15 cellular contexts compared by ENCODE assay signal in the genomic region with DNA sequence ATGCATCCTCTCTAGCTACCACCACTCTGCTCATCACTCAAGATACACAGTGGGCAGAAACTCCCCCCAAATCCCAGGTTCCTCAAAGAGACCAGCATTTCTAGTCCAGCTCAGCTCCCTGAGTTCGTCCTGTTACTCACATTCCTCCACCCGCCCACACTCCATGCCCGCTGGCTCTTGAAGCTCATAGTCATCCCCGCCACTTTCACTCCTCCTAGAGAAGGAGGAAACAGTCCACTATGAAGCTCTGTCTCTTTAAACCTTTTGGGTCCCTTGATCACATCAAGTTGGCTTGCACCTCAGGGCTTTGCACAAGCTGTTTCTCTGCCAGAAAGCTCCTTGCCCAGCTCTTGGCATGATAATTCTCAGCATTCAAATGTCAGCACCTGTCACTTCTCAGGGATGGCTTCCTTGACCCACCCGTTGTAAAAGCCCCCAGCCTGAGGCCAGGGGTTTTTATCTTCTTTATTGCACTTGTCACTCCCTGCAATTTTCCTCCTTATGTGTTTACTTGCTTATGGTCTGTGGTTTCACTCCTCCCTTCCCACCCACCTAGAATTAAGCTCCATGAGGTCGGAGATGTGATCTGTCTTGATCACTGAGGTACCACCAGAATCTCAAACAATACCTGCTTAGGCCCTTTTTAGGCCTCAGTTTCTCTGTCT.
DNase-seq lines count a peak whose midpoint lies in the region; ATAC-seq and TF ChIP-seq lines count a peak whose summit lies in the region.
"Had no signal": no experiment of that assay in that cellular context is flagged by ENCODE, and none has a peak within 500 bp of the region (broad histone marks: within the 10 kb centered on the region; RNA-seq: fewer than 3 reads in every experiment).

No MANE protein-coding gene starts in this region.

- H3K9me3 ChIP-seq in HCT116 (ENCODE audit: control insufficient read depth in 1 of 2, insufficient read depth in 1 of 2, low read depth in 1 of 2, low read length in 2 of 2), result peaks cover 4 to 8% of the 10 kb centered on the region in 2 experiments; a peak in 2 of 4 replicates
- H3K9me3 ChIP-seq in skeletal muscle satellite cell (replicated peaks; ENCODE audit: low read length), result no peaks in the 10 kb centered on the region
- peaks cover 0 to 6% (median 0%) of the 10 kb centered on the region in 4 donors for H3K9me3 ChIP-seq in Peyer's patch
- H3K9me3 ChIP-seq: colonic mucosa had no signal

- peak; percentile 40; the same call in 1 of the 2 replicates for ATAC-seq in HCT116
- ATAC-seq in HG02884 (IDR thresholded peaks at IDR 0.05; ENCODE audit: unreplicated experiment), result no peak
- no peak for ATAC-seq in GM21447 (IDR thresholded peaks at IDR 0.05; ENCODE audit: unreplicated experiment)
- ATAC-seq: heart right ventricle had no signal

- POLR2A ChIA-PET in HCT116 (lab: Charles Lee), result no interaction called here

- intact Hi-C loops in HCT116 (cut with micrococcal nuclease), result no loop called here

- no peaks in the 10 kb centered on the region for H3K9me2 ChIP-seq in HCT116 (ENCODE audit: insufficient read depth)

- H3K36me3 ChIP-seq in HCT116 (ENCODE audit: control insufficient read depth in 1 of 2, insufficient read depth in 2 of 2, low read length in 2 of 2) (no peaks in the 10 kb centered on the region), skeletal muscle satellite cell (ENCODE audit: insufficient read depth, low read length) (no peaks in the 10 kb centered on the region), Peyer's patch (no peaks in the 10 kb centered on the region)
- H3K36me3 ChIP-seq: colonic mucosa, heart right ventricle, suprapubic skin had no signal

- H3K4me2 ChIP-seq in HCT116 (ENCODE audit: low read length) (peak overlapping the region; percentile 31), skeletal muscle satellite cell (ENCODE audit: low read length) (peak overlapping the region; percentile 71)

- CTCF ChIA-PET in HCT116 (lab: Charles Lee), result no interaction called here

- H2AFZ ChIP-seq in HCT116 (ENCODE audit: low read depth, low read length, poor library complexity, severe bottlenecking), result no peak overlapping the region

- no peak for TF ChIP-seq RAD21 in HCT116 (IDR thresholded peaks at IDR 0.05; ENCODE audit: low read depth)

- TF ChIP-seq POLR2A in HCT116 (IDR thresholded peaks at IDR 0.05; ENCODE audit: borderline replicate concordance, extremely low read depth, insufficient read depth, insufficient read length) (no peak), Peyer's patch (IDR thresholded peaks at IDR 0.05) (no peak)

- H3K4me1 ChIP-seq in HCT116 (ENCODE audit: control insufficient read depth in 1 of 2, insufficient read depth in 2 of 2, low read length in 2 of 2) (peaks cover 4 to 9% of the 10 kb centered on the region in 2 experiments; a peak in 3 of 4 replicates), skeletal muscle satellite cell (ENCODE audit: control insufficient read depth, insufficient read depth, low read length) (peaks cover 13% of the 10 kb centered on the region), Peyer's patch (no peaks in the 10 kb centered on the region)
- H3K4me1 ChIP-seq: colonic mucosa, heart right ventricle had no signal

- BruUV-seq in HCT116 (replicated peaks; lab: Mats Ljungman, UMichigan), result no TSS peak

- RAD21 ChIA-PET in HCT116 (lab: Charles Lee; ENCODE audit: low non-redundant PET in 1 of 2, low total read pairs in 2 of 2, uncharacterized antibody in 2 of 2, unreplicated experiment in 2 of 2), result no interaction called here

- no peak overlapping the region for H3K9ac ChIP-seq in HCT116 (ENCODE audit: low read length)
- H3K9ac ChIP-seq in skeletal muscle satellite cell (ENCODE audit: low read depth, low read length), result no peak overlapping the region

- H4K20me1 ChIP-seq in HCT116 (ENCODE audit: insufficient read depth), result no peaks in the 10 kb centered on the region

- no peak for DNase-seq in HCT116 (ENCODE audit: low read depth, low spot score)
- DNase-seq in amniotic stem cell (lab: John Stamatoyannopoulos, UW), result peak; percentile 40
- DNase-seq in fibroblast of the aortic adventitia (ENCODE audit: low read depth), result peak; percentile 51
- DNase-seq in Peyer's patch, result no peak
- DNase-seq: activated CD4-positive, alpha-beta T cell treated with anti-CD3 and anti-CD28 coated beads, Interleukin-2, amount 10 ng/mL, durations not matched to agents 7 days and 5 days; activated gamma-delta T cell treated with Interleukin-2 at 50 U/mL for 16 hours; colonic mucosa; H9; heart right ventricle; NCI-H1694; SW 1271 had no signal

- H3K27ac ChIP-seq in HCT116 (ENCODE audit: low read depth, low read length) (no peak overlapping the region), Peyer's patch (no peak overlapping the region)
- H3K27ac ChIP-seq: colonic mucosa, heart right ventricle, suprapubic skin had no signal

- H3K4me3 ChIP-seq in HCT116 (replicated peaks in 1 of 2; ENCODE audit: low read depth in 1 of 2, low read length in 2 of 2) (no peak overlapping the region), fibroblast of the aortic adventitia (ENCODE audit: low read depth, low read length) (no peak overlapping the region), skeletal muscle satellite cell (ENCODE audit: low read length) (no peak overlapping the region), Peyer's patch (no peak overlapping the region)
- H3K4me3 ChIP-seq: colonic mucosa, heart right ventricle, suprapubic skin had no signal

- TF ChIP-seq CTCF in HCT116 (IDR thresholded peaks at IDR 0.05 in 2 of 3, conservative IDR thresholded peaks at IDR 0.05 in 1 of 3; ENCODE audit: borderline replicate concordance in 1 of 3, insufficient read depth in 1 of 3, low read depth in 2 of 3, low read length in 2 of 3) (no peak), fibroblast of the aortic adventitia (IDR thresholded peaks at IDR 0.05; ENCODE audit: insufficient read depth, low read length) (no peak), Peyer's patch (IDR thresholded peaks at IDR 0.05) (no peak)

- H3K79me2 ChIP-seq in HCT116 (ENCODE audit: insufficient read depth, low read length), result no peaks in the 10 kb centered on the region

- H3K27me3 ChIP-seq in HCT116 (ENCODE audit: insufficient read depth, low read length) (no peaks in the 10 kb centered on the region; the same call in 1 of the 2 replicates), skeletal muscle satellite cell (ENCODE audit: control insufficient read depth, insufficient read depth, low read length) (peaks cover 15% of the 10 kb centered on the region), Peyer's patch (no peaks in the 10 kb centered on the region)
- H3K27me3 ChIP-seq: colonic mucosa had no signal

TF ChIP-seq in HCT116, 20 proteins besides CTCF, POLR2A, EP300 and RAD21:
- TF ChIP-seq EGR1 (IDR thresholded peaks at IDR 0.05; ENCODE audit: low read depth) (peak; percentile 63; the same call in 1 of the 2 replicates), CEBPB (IDR thresholded peaks at IDR 0.05; ENCODE audit: low read depth) (no peak), YY1 (IDR thresholded peaks at IDR 0.05; ENCODE audit: extremely low read depth, insufficient replicate concordance, low read depth, low read length) (no peak), FOSL1 (IDR thresholded peaks at IDR 0.05; ENCODE audit: low read depth) (no peak)
- TF ChIP-seq, protein P1, sequence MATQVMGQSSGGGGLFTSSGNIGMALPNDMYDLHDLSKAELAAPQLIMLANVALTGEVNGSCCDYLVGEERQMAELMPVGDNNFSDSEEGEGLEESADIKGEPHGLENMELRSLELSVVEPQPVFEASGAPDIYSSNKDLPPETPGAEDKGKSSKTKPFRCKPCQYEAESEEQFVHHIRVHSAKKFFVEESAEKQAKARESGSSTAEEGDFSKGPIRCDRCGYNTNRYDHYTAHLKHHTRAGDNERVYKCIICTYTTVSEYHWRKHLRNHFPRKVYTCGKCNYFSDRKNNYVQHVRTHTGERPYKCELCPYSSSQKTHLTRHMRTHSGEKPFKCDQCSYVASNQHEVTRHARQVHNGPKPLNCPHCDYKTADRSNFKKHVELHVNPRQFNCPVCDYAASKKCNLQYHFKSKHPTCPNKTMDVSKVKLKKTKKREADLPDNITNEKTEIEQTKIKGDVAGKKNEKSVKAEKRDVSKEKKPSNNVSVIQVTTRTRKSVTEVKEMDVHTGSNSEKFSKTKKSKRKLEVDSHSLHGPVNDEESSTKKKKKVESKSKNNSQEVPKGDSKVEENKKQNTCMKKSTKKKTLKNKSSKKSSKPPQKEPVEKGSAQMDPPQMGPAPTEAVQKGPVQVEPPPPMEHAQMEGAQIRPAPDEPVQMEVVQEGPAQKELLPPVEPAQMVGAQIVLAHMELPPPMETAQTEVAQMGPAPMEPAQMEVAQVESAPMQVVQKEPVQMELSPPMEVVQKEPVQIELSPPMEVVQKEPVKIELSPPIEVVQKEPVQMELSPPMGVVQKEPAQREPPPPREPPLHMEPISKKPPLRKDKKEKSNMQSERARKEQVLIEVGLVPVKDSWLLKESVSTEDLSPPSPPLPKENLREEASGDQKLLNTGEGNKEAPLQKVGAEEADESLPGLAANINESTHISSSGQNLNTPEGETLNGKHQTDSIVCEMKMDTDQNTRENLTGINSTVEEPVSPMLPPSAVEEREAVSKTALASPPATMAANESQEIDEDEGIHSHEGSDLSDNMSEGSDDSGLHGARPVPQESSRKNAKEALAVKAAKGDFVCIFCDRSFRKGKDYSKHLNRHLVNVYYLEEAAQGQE (IDR thresholded peaks at IDR 0.05; ENCODE audit: low read depth), result no peak

Comparison
In these comparisons a context has a peak if more than half of its experiments do, and no peak if none do; other contexts are left out.
1. DNase-seq: peak in amniotic stem cell (single experiment) and fibroblast of the aortic adventitia (single experiment); none in HCT116 (single experiment) and Peyer's patch (0 of 3).